Comparison of ENCODE assay signal across 1 cellular context in genomic region chr11:10930961-10931760, GRCh38.
A peak's percentile ranks its signal among the peaks of the same experiment; 100 is the strongest.
TF ChIP-seq lines count a peak whose summit lies in the region.

No MANE protein-coding gene starts in this region.

TF ChIP-seq in WTC11, 78 proteins besides CTCF, POLR2A, EP300 and RAD21 (continued from another document):
- TF ChIP-seq, protein P1, sequence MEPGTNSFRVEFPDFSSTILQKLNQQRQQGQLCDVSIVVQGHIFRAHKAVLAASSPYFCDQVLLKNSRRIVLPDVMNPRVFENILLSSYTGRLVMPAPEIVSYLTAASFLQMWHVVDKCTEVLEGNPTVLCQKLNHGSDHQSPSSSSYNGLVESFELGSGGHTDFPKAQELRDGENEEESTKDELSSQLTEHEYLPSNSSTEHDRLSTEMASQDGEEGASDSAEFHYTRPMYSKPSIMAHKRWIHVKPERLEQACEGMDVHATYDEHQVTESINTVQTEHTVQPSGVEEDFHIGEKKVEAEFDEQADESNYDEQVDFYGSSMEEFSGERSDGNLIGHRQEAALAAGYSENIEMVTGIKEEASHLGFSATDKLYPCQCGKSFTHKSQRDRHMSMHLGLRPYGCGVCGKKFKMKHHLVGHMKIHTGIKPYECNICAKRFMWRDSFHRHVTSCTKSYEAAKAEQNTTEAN (CRISPR knock-in tag; IDR thresholded peaks at IDR 0.05) = no peak; the same call in 1 of the 2 replicates
- TF ChIP-seq JAZF1 (CRISPR knock-in tag; IDR thresholded peaks at IDR 0.05) = no peak
- no peak for TF ChIP-seq SOX15 (CRISPR knock-in tag; IDR thresholded peaks at IDR 0.05)
- TF ChIP-seq, protein P2, sequence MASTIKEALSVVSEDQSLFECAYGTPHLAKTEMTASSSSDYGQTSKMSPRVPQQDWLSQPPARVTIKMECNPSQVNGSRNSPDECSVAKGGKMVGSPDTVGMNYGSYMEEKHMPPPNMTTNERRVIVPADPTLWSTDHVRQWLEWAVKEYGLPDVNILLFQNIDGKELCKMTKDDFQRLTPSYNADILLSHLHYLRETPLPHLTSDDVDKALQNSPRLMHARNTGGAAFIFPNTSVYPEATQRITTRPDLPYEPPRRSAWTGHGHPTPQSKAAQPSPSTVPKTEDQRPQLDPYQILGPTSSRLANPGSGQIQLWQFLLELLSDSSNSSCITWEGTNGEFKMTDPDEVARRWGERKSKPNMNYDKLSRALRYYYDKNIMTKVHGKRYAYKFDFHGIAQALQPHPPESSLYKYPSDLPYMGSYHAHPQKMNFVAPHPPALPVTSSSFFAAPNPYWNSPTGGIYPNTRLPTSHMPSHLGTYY (CRISPR knock-in tag; IDR thresholded peaks at IDR 0.05) = no peak
- TF ChIP-seq GABPB1 (CRISPR knock-in tag; IDR thresholded peaks at IDR 0.05) = 0 out of 2 replicates have a peak, but pooled peaks have one; percentile 4
- no peak for TF ChIP-seq TEAD4 (CRISPR knock-in tag; IDR thresholded peaks at IDR 0.05)
- TF ChIP-seq TP53 (CRISPR knock-in tag; IDR thresholded peaks at IDR 0.05) = peak; percentile 24; the same call in 1 of the 2 replicates
- TF ChIP-seq ZNF121 (CRISPR knock-in tag; IDR thresholded peaks at IDR 0.05) = no peak
- TF ChIP-seq, protein P3, sequence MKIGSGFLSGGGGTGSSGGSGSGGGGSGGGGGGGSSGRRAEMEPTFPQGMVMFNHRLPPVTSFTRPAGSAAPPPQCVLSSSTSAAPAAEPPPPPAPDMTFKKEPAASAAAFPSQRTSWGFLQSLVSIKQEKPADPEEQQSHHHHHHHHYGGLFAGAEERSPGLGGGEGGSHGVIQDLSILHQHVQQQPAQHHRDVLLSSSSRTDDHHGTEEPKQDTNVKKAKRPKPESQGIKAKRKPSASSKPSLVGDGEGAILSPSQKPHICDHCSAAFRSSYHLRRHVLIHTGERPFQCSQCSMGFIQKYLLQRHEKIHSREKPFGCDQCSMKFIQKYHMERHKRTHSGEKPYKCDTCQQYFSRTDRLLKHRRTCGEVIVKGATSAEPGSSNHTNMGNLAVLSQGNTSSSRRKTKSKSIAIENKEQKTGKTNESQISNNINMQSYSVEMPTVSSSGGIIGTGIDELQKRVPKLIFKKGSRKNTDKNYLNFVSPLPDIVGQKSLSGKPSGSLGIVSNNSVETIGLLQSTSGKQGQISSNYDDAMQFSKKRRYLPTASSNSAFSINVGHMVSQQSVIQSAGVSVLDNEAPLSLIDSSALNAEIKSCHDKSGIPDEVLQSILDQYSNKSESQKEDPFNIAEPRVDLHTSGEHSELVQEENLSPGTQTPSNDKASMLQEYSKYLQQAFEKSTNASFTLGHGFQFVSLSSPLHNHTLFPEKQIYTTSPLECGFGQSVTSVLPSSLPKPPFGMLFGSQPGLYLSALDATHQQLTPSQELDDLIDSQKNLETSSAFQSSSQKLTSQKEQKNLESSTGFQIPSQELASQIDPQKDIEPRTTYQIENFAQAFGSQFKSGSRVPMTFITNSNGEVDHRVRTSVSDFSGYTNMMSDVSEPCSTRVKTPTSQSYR (CRISPR knock-in tag; IDR thresholded peaks at IDR 0.05) = no peak
- peak; percentile 84; the same call in 1 of the 2 replicates for TF ChIP-seq ZNF219 (CRISPR knock-in tag; IDR thresholded peaks at IDR 0.05; ENCODE audit: borderline replicate concordance)
- TF ChIP-seq E2F5 (CRISPR knock-in tag; IDR thresholded peaks at IDR 0.05) = peak; percentile 63; the same call in 1 of the 2 replicates
- TF ChIP-seq ATF2 (CRISPR knock-in tag; IDR thresholded peaks at IDR 0.05; ENCODE audit: borderline replicate concordance, low read depth) = no peak
- no peak for TF ChIP-seq TCF7 (CRISPR knock-in tag; IDR thresholded peaks at IDR 0.05; ENCODE audit: low read depth)
- no peak; the same call in 1 of the 2 replicates for TF ChIP-seq ZNF138 (CRISPR knock-in tag; conservative IDR thresholded peaks at IDR 0.05)
- TF ChIP-seq OVOL2 (CRISPR knock-in tag; IDR thresholded peaks at IDR 0.05; ENCODE audit: borderline replicate concordance) = no peak
- no peak for TF ChIP-seq EMX1 (CRISPR knock-in tag; IDR thresholded peaks at IDR 0.05)
- no peak for TF ChIP-seq ZNF317 (CRISPR knock-in tag; IDR thresholded peaks at IDR 0.05; ENCODE audit: borderline replicate concordance, low read depth)
- no peak for TF ChIP-seq E2F1 (CRISPR knock-in tag; IDR thresholded peaks at IDR 0.05)
- no peak for TF ChIP-seq NR1H2 (CRISPR knock-in tag; IDR thresholded peaks at IDR 0.05)
- no peak for TF ChIP-seq ZMAT4 (CRISPR knock-in tag; IDR thresholded peaks at IDR 0.05)
- no peak; the same call in 1 of the 2 replicates for TF ChIP-seq SMAD4 (CRISPR knock-in tag; IDR thresholded peaks at IDR 0.05)
- TF ChIP-seq NR2C2 (CRISPR knock-in tag; IDR thresholded peaks at IDR 0.05) = no peak
- TF ChIP-seq STAT6 (CRISPR knock-in tag; conservative IDR thresholded peaks at IDR 0.05; ENCODE audit: low read depth) = no peak
- no peak; the same call in 1 of the 2 replicates for TF ChIP-seq MYBL2 (CRISPR knock-in tag; IDR thresholded peaks at IDR 0.05)
- no peak for TF ChIP-seq GTF2I (CRISPR knock-in tag; conservative IDR thresholded peaks at IDR 0.05)
- TF ChIP-seq CREB1 (CRISPR knock-in tag; IDR thresholded peaks at IDR 0.05) = no peak
- TF ChIP-seq, protein P4, sequence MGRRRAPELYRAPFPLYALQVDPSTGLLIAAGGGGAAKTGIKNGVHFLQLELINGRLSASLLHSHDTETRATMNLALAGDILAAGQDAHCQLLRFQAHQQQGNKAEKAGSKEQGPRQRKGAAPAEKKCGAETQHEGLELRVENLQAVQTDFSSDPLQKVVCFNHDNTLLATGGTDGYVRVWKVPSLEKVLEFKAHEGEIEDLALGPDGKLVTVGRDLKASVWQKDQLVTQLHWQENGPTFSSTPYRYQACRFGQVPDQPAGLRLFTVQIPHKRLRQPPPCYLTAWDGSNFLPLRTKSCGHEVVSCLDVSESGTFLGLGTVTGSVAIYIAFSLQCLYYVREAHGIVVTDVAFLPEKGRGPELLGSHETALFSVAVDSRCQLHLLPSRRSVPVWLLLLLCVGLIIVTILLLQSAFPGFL (CRISPR knock-in tag; IDR thresholded peaks at IDR 0.05; ENCODE audit: borderline replicate concordance) = no peak
- no peak for TF ChIP-seq USF2 (CRISPR knock-in tag; IDR thresholded peaks at IDR 0.05)
- TF ChIP-seq ZNF263 (CRISPR knock-in tag; IDR thresholded peaks at IDR 0.05; ENCODE audit: low read depth) = no peak; the same call in 1 of the 2 replicates
- TF ChIP-seq, protein P5, sequence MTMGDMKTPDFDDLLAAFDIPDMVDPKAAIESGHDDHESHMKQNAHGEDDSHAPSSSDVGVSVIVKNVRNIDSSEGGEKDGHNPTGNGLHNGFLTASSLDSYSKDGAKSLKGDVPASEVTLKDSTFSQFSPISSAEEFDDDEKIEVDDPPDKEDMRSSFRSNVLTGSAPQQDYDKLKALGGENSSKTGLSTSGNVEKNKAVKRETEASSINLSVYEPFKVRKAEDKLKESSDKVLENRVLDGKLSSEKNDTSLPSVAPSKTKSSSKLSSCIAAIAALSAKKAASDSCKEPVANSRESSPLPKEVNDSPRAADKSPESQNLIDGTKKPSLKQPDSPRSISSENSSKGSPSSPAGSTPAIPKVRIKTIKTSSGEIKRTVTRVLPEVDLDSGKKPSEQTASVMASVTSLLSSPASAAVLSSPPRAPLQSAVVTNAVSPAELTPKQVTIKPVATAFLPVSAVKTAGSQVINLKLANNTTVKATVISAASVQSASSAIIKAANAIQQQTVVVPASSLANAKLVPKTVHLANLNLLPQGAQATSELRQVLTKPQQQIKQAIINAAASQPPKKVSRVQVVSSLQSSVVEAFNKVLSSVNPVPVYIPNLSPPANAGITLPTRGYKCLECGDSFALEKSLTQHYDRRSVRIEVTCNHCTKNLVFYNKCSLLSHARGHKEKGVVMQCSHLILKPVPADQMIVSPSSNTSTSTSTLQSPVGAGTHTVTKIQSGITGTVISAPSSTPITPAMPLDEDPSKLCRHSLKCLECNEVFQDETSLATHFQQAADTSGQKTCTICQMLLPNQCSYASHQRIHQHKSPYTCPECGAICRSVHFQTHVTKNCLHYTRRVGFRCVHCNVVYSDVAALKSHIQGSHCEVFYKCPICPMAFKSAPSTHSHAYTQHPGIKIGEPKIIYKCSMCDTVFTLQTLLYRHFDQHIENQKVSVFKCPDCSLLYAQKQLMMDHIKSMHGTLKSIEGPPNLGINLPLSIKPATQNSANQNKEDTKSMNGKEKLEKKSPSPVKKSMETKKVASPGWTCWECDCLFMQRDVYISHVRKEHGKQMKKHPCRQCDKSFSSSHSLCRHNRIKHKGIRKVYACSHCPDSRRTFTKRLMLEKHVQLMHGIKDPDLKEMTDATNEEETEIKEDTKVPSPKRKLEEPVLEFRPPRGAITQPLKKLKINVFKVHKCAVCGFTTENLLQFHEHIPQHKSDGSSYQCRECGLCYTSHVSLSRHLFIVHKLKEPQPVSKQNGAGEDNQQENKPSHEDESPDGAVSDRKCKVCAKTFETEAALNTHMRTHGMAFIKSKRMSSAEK (CRISPR knock-in tag; IDR thresholded peaks at IDR 0.05; ENCODE audit: borderline replicate concordance) = no peak
- TF ChIP-seq FOXJ3 (CRISPR knock-in tag; IDR thresholded peaks at IDR 0.05; ENCODE audit: borderline replicate concordance) = no peak
- peak; percentile 15; the same call in 1 of the 2 replicates for TF ChIP-seq USF1 (CRISPR knock-in tag; IDR thresholded peaks at IDR 0.05)
- no peak for TF ChIP-seq IRF2 (CRISPR knock-in tag; IDR thresholded peaks at IDR 0.05; ENCODE audit: borderline replicate concordance, low read depth)
- TF ChIP-seq IRF1 (CRISPR knock-in tag; IDR thresholded peaks at IDR 0.05) = no peak
- 0 out of 2 replicates have a peak, but pooled peaks have one; percentile 41 for TF ChIP-seq TEAD1 (CRISPR knock-in tag; IDR thresholded peaks at IDR 0.05)
- TF ChIP-seq ZBTB21 (CRISPR knock-in tag; IDR thresholded peaks at IDR 0.05; ENCODE audit: borderline replicate concordance) = no peak
- TF ChIP-seq RORB (CRISPR knock-in tag; IDR thresholded peaks at IDR 0.05) = no peak
